In genomic region chr17:17528101-17528500, GRCh38 we compare ENCODE assay signal across 1 cellular context.
TF ChIP-seq lines count a peak whose summit lies in the region.

No MANE protein-coding gene starts in this region.

TF ChIP-seq in H1, 55 proteins besides CTCF, POLR2A, EP300 and RAD21:
- no peak for TF ChIP-seq MAFK (IDR thresholded peaks at IDR 0.05; ENCODE audit: low read depth, low read length)
- no peak for TF ChIP-seq HDAC6 (IDR thresholded peaks at IDR 0.05; ENCODE audit: low read depth, low read length)
- TF ChIP-seq JUN (IDR thresholded peaks at IDR 0.05; ENCODE audit: low read depth, low read length): no peak
- no peak for TF ChIP-seq YY1 (IDR thresholded peaks at IDR 0.05; ENCODE audit: low read depth, low read length)
- TF ChIP-seq CHD1 (IDR thresholded peaks at IDR 0.05; ENCODE audit: low read depth, low read length): no peak
- no peak for TF ChIP-seq TAF7 (optimal IDR thresholded peaks at IDR 0.05; ENCODE audit: borderline replicate concordance, low read depth, low read length)
- TF ChIP-seq SIX5 (IDR thresholded peaks at IDR 0.05; ENCODE audit: low read depth, low read length): no peak
- no peak for TF ChIP-seq TCF12 (IDR thresholded peaks at IDR 0.05; ENCODE audit: low read depth, low read length)
- TF ChIP-seq E2F6 (IDR thresholded peaks at IDR 0.05): no peak
- no peak for TF ChIP-seq SIN3A (conservative IDR thresholded peaks at IDR 0.05 in 1 of 2, IDR thresholded peaks at IDR 0.05 in 1 of 2; ENCODE audit: low read depth in 1 of 2, low read length in 2 of 2)
- no peak for TF ChIP-seq TAF1 (IDR thresholded peaks at IDR 0.05; ENCODE audit: low read depth, low read length)
- no peak for TF ChIP-seq RFX5 (IDR thresholded peaks at IDR 0.05; ENCODE audit: borderline replicate concordance, low read depth, low read length)
- no peak for TF ChIP-seq EZH2 (IDR thresholded peaks at IDR 0.05; ENCODE audit: low read depth, low read length, severe bottlenecking)
- TF ChIP-seq ZNF274 (IDR thresholded peaks at IDR 0.05; ENCODE audit: borderline replicate concordance, extremely low read depth, low read length): no peak
- TF ChIP-seq POLR2AphosphoS5 (IDR thresholded peaks at IDR 0.05; ENCODE audit: low read depth, low read length): no peak
- no peak for TF ChIP-seq SP1 (IDR thresholded peaks at IDR 0.05; ENCODE audit: low read depth, low read length)
- TF ChIP-seq CREB1 (IDR thresholded peaks at IDR 0.05): no peak
- no peak for TF ChIP-seq CBX5 (IDR thresholded peaks at IDR 0.05; ENCODE audit: low read depth, low read length)
